ENCODE assay signal across 12 cellular contexts in the genomic region with DNA sequence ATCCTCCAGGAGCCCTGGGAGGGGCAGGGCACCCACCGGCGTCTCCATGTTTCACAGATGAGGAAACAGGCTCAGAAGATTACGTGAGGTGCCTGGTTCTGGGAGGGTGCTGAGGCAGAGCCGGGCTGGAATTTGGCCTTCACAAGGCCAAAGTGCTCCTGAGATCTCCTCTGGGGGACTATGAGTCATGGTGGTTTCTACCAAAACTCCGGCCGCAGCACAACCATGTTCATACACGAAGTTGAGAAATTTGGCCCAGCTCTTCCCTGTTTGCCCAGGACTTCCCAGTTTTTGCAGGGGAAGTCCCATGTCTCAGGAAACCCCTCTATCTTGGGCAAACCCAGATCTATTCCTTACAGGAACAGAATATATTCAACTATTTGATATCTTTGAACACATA.
DNase-seq lines count a peak whose midpoint lies in the region; ATAC-seq and TF ChIP-seq lines count a peak whose summit lies in the region.
"Had no signal": no experiment of that assay in that cellular context is flagged by ENCODE, and none has a peak within 500 bp of the region (broad histone marks: within the 10 kb centered on the region; RNA-seq: fewer than 3 reads in every experiment).

No MANE protein-coding gene starts in this region.

- H3K4me1 Mint-ChIP-seq in type B pancreatic cell (ENCODE audit: unreplicated experiment), result peaks cover 15% of the 10 kb centered on the region
- peaks cover 32 to 39% of the 10 kb centered on the region in 2 donors for H3K4me1 Mint-ChIP-seq in natural killer cell treated with Interleukin-12 subunit alpha and Interleukin-12 subunit beta and Interleukin-15 and Interleukin-18, amount 100 ng/mL, for 72 hours (ENCODE audit: low read depth in 2 of 2)

- H3K9me3 ChIP-seq in ascending aorta (no peaks in the 10 kb centered on the region), right atrium auricular region (no peaks in the 10 kb centered on the region), tibial artery (no peaks in the 10 kb centered on the region)
- H3K9me3 ChIP-seq: right lobe of liver had no signal

- in situ Hi-C loops in GM13977 (cut with MboI; ENCODE audit: low pct_unique_long_range_greater_than_20kb, low sequenced_read_pairs, unreplicated experiment), result no loop called here

- peak; percentile 7 to 10 for DNase-seq in Kasumi-1 (lab: John Stamatoyannopoulos, UW)
- peak; percentile 27 to 65 for DNase-seq in ascending aorta (ENCODE audit: low spot score in 2 of 2)
- peak; percentile 80 for DNase-seq in right atrium auricular region (ENCODE audit: low spot score)
- DNase-seq in tibial artery, result peak; percentile 73 to 82
- DNase-seq in activated CD8-positive, alpha-beta memory T cell treated with anti-CD3 and anti-CD28 coated beads, Interleukin-2, amount 50 U/mL, for 48 hours, result no peak
- DNase-seq in GM13977 (ENCODE audit: low spot score), result no peak
- DNase-seq in type B pancreatic cell (ENCODE audit: extremely low spot score, unreplicated experiment), result no peak
- no peak for DNase-seq in natural killer cell treated with Interleukin-12 subunit alpha and Interleukin-12 subunit beta and Interleukin-15 and Interleukin-18, amount 100 ng/mL, for 72 hours (ENCODE audit: low spot score)
- DNase-seq: caudate nucleus, NCI-H1417 had no signal

- no peak for ATAC-seq in natural killer cell treated with Interleukin-12 subunit alpha and Interleukin-12 subunit beta and Interleukin-15 and Interleukin-18, amount 100 ng/mL, for 72 hours
- ATAC-seq: stimulated activated effector memory CD8-positive, alpha-beta T cell treated with anti-CD3 and anti-CD28 coated beads, Interleukin-12 subunit alpha, Interleukin-12 subunit beta, amount 100 ng/mL, for 72 hours had no signal

- TF ChIP-seq CTCF in ascending aorta (IDR thresholded peaks at IDR 0.05) (no peak), right atrium auricular region (IDR thresholded peaks at IDR 0.05) (no peak), tibial artery (IDR thresholded peaks at IDR 0.05) (no peak), GM13977 (IDR thresholded peaks at IDR 0.05; ENCODE audit: extremely low read depth, insufficient read depth, missing control alignments) (no peak), type B pancreatic cell (conservative IDR thresholded peaks at IDR 0.05) (no peak)

- no peaks in the 10 kb centered on the region for H3K27me3 Mint-ChIP-seq in type B pancreatic cell
- H3K27me3 Mint-ChIP-seq in natural killer cell treated with Interleukin-12 subunit alpha and Interleukin-12 subunit beta and Interleukin-15 and Interleukin-18, amount 100 ng/mL, for 72 hours, result peaks cover 0 to 5% of the 10 kb centered on the region in 2 donors

- H3K9me3 Mint-ChIP-seq in type B pancreatic cell, result peaks cover 9% of the 10 kb centered on the region
- peaks cover 5% of the 10 kb centered on the region for H3K9me3 Mint-ChIP-seq in natural killer cell treated with Interleukin-12 subunit alpha and Interleukin-12 subunit beta and Interleukin-15 and Interleukin-18, amount 100 ng/mL, for 72 hours
- H3K9me3 Mint-ChIP-seq: stimulated activated effector memory CD8-positive, alpha-beta T cell treated with anti-CD3 and anti-CD28 coated beads, Interleukin-12 subunit alpha, Interleukin-12 subunit beta, amount 100 ng/mL, for 72 hours had no signal

- no peak overlapping the region for H3K4me3 Mint-ChIP-seq in type B pancreatic cell
- H3K4me3 Mint-ChIP-seq in natural killer cell treated with Interleukin-12 subunit alpha and Interleukin-12 subunit beta and Interleukin-15 and Interleukin-18, amount 100 ng/mL, for 72 hours, result no peak overlapping the region
- H3K4me3 Mint-ChIP-seq: stimulated activated effector memory CD8-positive, alpha-beta T cell treated with anti-CD3 and anti-CD28 coated beads, Interleukin-12 subunit alpha, Interleukin-12 subunit beta, amount 100 ng/mL, for 72 hours had no signal

- H3K27me3 ChIP-seq in ascending aorta (no peaks in the 10 kb centered on the region), right atrium auricular region (no peaks in the 10 kb centered on the region), tibial artery (no peaks in the 10 kb centered on the region)
- H3K27me3 ChIP-seq: right lobe of liver had no signal

- intact Hi-C loops in ascending aorta (cut with DNase I) (loop anchor here (10.0 kb wide), 1 partner anchor 288 kb away; no protein-coding TSS in a partner anchor), tibial artery (cut with DNase I; ENCODE audit: low total_unique reads) (loop anchor here (10.0 kb wide), 1 partner anchor 612 kb away; no protein-coding TSS in a partner anchor)

- H3K36me3 Mint-ChIP-seq in type B pancreatic cell, result no peaks in the 10 kb centered on the region
- H3K36me3 Mint-ChIP-seq in natural killer cell treated with Interleukin-12 subunit alpha and Interleukin-12 subunit beta and Interleukin-15 and Interleukin-18, amount 100 ng/mL, for 72 hours, result no peaks in the 10 kb centered on the region
- H3K36me3 Mint-ChIP-seq: stimulated activated effector memory CD8-positive, alpha-beta T cell treated with anti-CD3 and anti-CD28 coated beads, Interleukin-12 subunit alpha, Interleukin-12 subunit beta, amount 100 ng/mL, for 72 hours had no signal

- H3K27ac Mint-ChIP-seq in type B pancreatic cell, result no peak overlapping the region
- H3K27ac Mint-ChIP-seq in natural killer cell treated with Interleukin-12 subunit alpha and Interleukin-12 subunit beta and Interleukin-15 and Interleukin-18, amount 100 ng/mL, for 72 hours, result peak overlapping the region in 1 of 2 donors; percentile 95
- H3K27ac Mint-ChIP-seq: stimulated activated effector memory CD8-positive, alpha-beta T cell treated with anti-CD3 and anti-CD28 coated beads, Interleukin-12 subunit alpha, Interleukin-12 subunit beta, amount 100 ng/mL, for 72 hours had no signal

- H3K27ac ChIP-seq in ascending aorta (no peak overlapping the region), right atrium auricular region (no peak overlapping the region), tibial artery (no peak overlapping the region)
- H3K27ac ChIP-seq: right lobe of liver had no signal

- H3K4me3 ChIP-seq in ascending aorta (no peak overlapping the region), right atrium auricular region (no peak overlapping the region), tibial artery (no peak overlapping the region)
- H3K4me3 ChIP-seq: right lobe of liver had no signal

- H3K4me1 ChIP-seq in ascending aorta, result peaks cover 0 to 6% of the 10 kb centered on the region in 2 donors
- peaks cover 0 to 7% of the 10 kb centered on the region in 2 donors for H3K4me1 ChIP-seq in right atrium auricular region
- peaks cover 0 to 22% (median 14%) of the 10 kb centered on the region in 4 donors for H3K4me1 ChIP-seq in tibial artery
- H3K4me1 ChIP-seq: right lobe of liver had no signal

- H3K36me3 ChIP-seq in ascending aorta, result no peaks in the 10 kb centered on the region
- H3K36me3 ChIP-seq in right atrium auricular region, result no peaks in the 10 kb centered on the region
- no peaks in the 10 kb centered on the region for H3K36me3 ChIP-seq in tibial artery
- H3K36me3 ChIP-seq: right lobe of liver had no signal

Comparison
In these comparisons a context has a peak if more than half of its experiments do, and no peak if none do; other contexts are left out.
1. DNase-seq: peak in Kasumi-1 (2 of 2), ascending aorta (2 of 2), right atrium auricular region (single experiment) and tibial artery (2 of 2); none in activated CD8-positive, alpha-beta memory T cell treated with anti-CD3 and anti-CD28 coated beads, Interleukin-2, amount 50 U/mL, for 48 hours (single experiment), GM13977 (single experiment), type B pancreatic cell (single experiment) and natural killer cell treated with Interleukin-12 subunit alpha and Interleukin-12 subunit beta and Interleukin-15 and Interleukin-18, amount 100 ng/mL, for 72 hours (single experiment).